12 cellular contexts compared by ENCODE assay signal in the genomic region with DNA sequence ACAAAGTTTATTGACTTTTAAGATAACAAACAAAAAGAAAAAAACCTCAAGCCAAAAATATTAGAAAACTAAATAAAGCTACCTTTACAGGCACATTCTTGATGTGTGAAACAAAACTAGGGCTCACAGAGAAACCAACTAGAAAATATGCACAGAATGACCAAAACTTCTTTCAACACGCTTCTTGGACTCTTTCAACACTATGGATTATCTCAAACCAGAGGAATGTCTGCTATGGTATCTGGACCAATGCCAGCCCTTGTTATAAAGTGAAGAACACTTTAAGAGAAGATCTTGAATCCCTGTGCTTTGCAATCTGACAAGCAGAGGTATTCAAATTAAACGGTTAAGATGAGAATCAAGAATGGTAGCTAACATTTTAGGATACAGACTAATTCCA.
A peak's percentile ranks its signal among the peaks of the same experiment; 100 is the strongest.
DNase-seq lines count a peak whose midpoint lies in the region; ATAC-seq and TF ChIP-seq lines count a peak whose summit lies in the region.
"Had no signal": no experiment of that assay in that cellular context is flagged by ENCODE, and none has a peak within 500 bp of the region (broad histone marks: within the 10 kb centered on the region; RNA-seq: fewer than 3 reads in every experiment).

No MANE protein-coding gene starts in this region.

- intact Hi-C loops in MCF 10A (cut with micrococcal nuclease) (no loop called here), breast epithelium (cut with DNase I; ENCODE audit: low total_unique reads) (no loop called here), upper lobe of right lung (cut with DNase I) (no loop called here)

- H3K4me3 ChIP-seq in breast epithelium (no peak overlapping the region), SK-N-SH (ENCODE audit: low read depth in 2 of 2, low read length in 1 of 2) (no peak overlapping the region), upper lobe of right lung (no peak overlapping the region)
- H3K4me3 ChIP-seq: psoas muscle had no signal

- H3F3A ChIP-seq in SK-N-SH (replicated peaks; ENCODE audit: insufficient read depth): no peaks in the 10 kb centered on the region

- TF ChIP-seq RAD21 in SK-N-SH (IDR thresholded peaks at IDR 0.05; ENCODE audit: low read length): no peak

- peak overlapping the region; percentile 17; the same call in 1 of the 2 replicates for H3K4me2 ChIP-seq in SK-N-SH

- peak; percentile 92 for DNase-seq in MCF 10A (ENCODE audit: unreplicated experiment)
- DNase-seq in breast epithelium (ENCODE audit: low spot score in 2 of 2): no peak
- no peak for DNase-seq in SK-N-SH
- peak; percentile 67 for DNase-seq in glomerular endothelial cell (ENCODE audit: extremely low read depth, low read depth, low spot score)
- no peak for DNase-seq in upper lobe of right lung
- no peak for DNase-seq in D341Med (ENCODE audit: low spot score)
- DNase-seq in middle frontal gyrus (ENCODE audit: extremely low spot score, low spot score): no peak
- DNase-seq: C1 segment of cervical spinal cord, NCI-H2081, psoas muscle had no signal

- peak overlapping the region; percentile 46 for H3K4me3 Mint-ChIP-seq in MCF 10A (ENCODE audit: unreplicated experiment)
- H3K4me3 Mint-ChIP-seq: stimulated activated naive CD8-positive, alpha-beta T cell treated with anti-CD3 and anti-CD28 coated beads, Interleukin-15, Interleukin-2, amounts not matched to agents 100 ng/mL and 50 ng/mL, for 24 hours had no signal

- BruUV-seq in MCF 10A (replicated peaks; lab: Mats Ljungman, UMichigan): no TSS peak

- H4K20me1 ChIP-seq in SK-N-SH (ENCODE audit: insufficient read depth): no peaks in the 10 kb centered on the region

- POLR2A ChIA-PET in MCF 10A (lab: Yijun Ruan, JAX): interaction anchor here (0.6 to 2.8 kb wide), 8 partner anchors 16 to 1172 kb away, joined by 3 to 8 read pairs (median 3); a partner anchor contains a TSS
- POLR2A ChIA-PET in SK-N-SH (lab: Yijun Ruan, JAX): no interaction called here

- TF ChIP-seq CTCF in MCF 10A (IDR thresholded peaks at IDR 0.05; ENCODE audit: unreplicated experiment) (no peak), breast epithelium (IDR thresholded peaks at IDR 0.05) (no peak), SK-N-SH (IDR thresholded peaks at IDR 0.05) (no peak), upper lobe of right lung (IDR thresholded peaks at IDR 0.05) (no peak)

- no peaks in the 10 kb centered on the region for H3K9me3 ChIP-seq in breast epithelium
- H3K9me3 ChIP-seq in SK-N-SH: no peaks in the 10 kb centered on the region
- H3K9me3 ChIP-seq in upper lobe of right lung: no peaks in the 10 kb centered on the region
- H3K9me3 ChIP-seq: psoas muscle had no signal

- H3K79me2 ChIP-seq in SK-N-SH (ENCODE audit: insufficient read depth): no peaks in the 10 kb centered on the region

- H3K27ac ChIP-seq in breast epithelium: no peak overlapping the region
- H3K27ac ChIP-seq in SK-N-SH (ENCODE audit: low read depth in 2 of 2, low read length in 1 of 2): peak overlapping the region in 1 of 2 experiments; percentile 29; a peak in 3 of 4 replicates
- no peak overlapping the region for H3K27ac ChIP-seq in upper lobe of right lung
- H3K27ac ChIP-seq: psoas muscle had no signal

- H3K36me3 ChIP-seq in breast epithelium (no peaks in the 10 kb centered on the region), SK-N-SH (replicated peaks in 1 of 2; ENCODE audit: control insufficient read depth in 1 of 2, insufficient read depth in 2 of 2, low read length in 1 of 2) (no peaks in the 10 kb centered on the region), upper lobe of right lung (no peaks in the 10 kb centered on the region)

- peaks cover 14% of the 10 kb centered on the region for H3K4me1 Mint-ChIP-seq in MCF 10A (ENCODE audit: insufficient read depth, unreplicated experiment)

- H3K27me3 ChIP-seq in breast epithelium: no peaks in the 10 kb centered on the region
- no peaks in the 10 kb centered on the region for H3K27me3 ChIP-seq in SK-N-SH (ENCODE audit: insufficient read depth)
- H3K27me3 ChIP-seq in upper lobe of right lung: no peaks in the 10 kb centered on the region

- WGBS in SK-N-SH (ENCODE audit: low lambda C conversion rate): 6% methylated on average over 2 of the region's 2 CpGs

- H3K4me1 ChIP-seq in breast epithelium (no peaks in the 10 kb centered on the region), SK-N-SH (ENCODE audit: control insufficient read depth in 1 of 2, insufficient read depth in 2 of 2, low read depth in 1 of 2, low read length in 1 of 2) (peaks cover 3 to 29% of the 10 kb centered on the region in 2 experiments; a peak in 3 of 4 replicates), upper lobe of right lung (no peaks in the 10 kb centered on the region)
- H3K4me1 ChIP-seq: psoas muscle had no signal

- TF ChIP-seq EP300 in SK-N-SH (IDR thresholded peaks at IDR 0.05; ENCODE audit: borderline replicate concordance in 1 of 2, low read depth in 1 of 2, low read length in 1 of 2): no peak

- peaks cover 4% of the 10 kb centered on the region for H3K36me3 Mint-ChIP-seq in MCF 10A (ENCODE audit: insufficient read depth, unreplicated experiment)

- peak overlapping the region; percentile 70 for H3K27ac Mint-ChIP-seq in MCF 10A (ENCODE audit: low read depth, unreplicated experiment)
- H3K27ac Mint-ChIP-seq: stimulated activated naive CD8-positive, alpha-beta T cell treated with anti-CD3 and anti-CD28 coated beads, Interleukin-15, Interleukin-2, amounts not matched to agents 100 ng/mL and 50 ng/mL, for 24 hours had no signal

- TF ChIP-seq POLR2A in breast epithelium (IDR thresholded peaks at IDR 0.05): no peak

- no peak overlapping the region for H3K9ac ChIP-seq in SK-N-SH

- no peaks in the 10 kb centered on the region for H3K9me2 ChIP-seq in SK-N-SH

- no peak overlapping the region for H2AFZ ChIP-seq in SK-N-SH (ENCODE audit: low read depth)

- H3K27me3 Mint-ChIP-seq in MCF 10A (ENCODE audit: insufficient read depth, unreplicated experiment): no peaks in the 10 kb centered on the region
- H3K27me3 Mint-ChIP-seq: stimulated activated naive CD8-positive, alpha-beta T cell treated with anti-CD3 and anti-CD28 coated beads, Interleukin-15, Interleukin-2, amounts not matched to agents 100 ng/mL and 50 ng/mL, for 24 hours had no signal

- no peaks in the 10 kb centered on the region for H3K9me3 Mint-ChIP-seq in MCF 10A (ENCODE audit: unreplicated experiment)
- H3K9me3 Mint-ChIP-seq: stimulated activated naive CD8-positive, alpha-beta T cell treated with anti-CD3 and anti-CD28 coated beads, Interleukin-15, Interleukin-2, amounts not matched to agents 100 ng/mL and 50 ng/mL, for 24 hours had no signal

- CTCF ChIA-PET in MCF 10A (lab: Yijun Ruan, JAX): interaction anchor here (0.5 to 0.8 kb wide), 2 partner anchors 62 to 254 kb away, joined by 4 to 6 read pairs; no protein-coding TSS in a partner anchor
- CTCF ChIA-PET in SK-N-SH (lab: Yijun Ruan, JAX): interaction anchor here (1.0 kb wide), 1 partner anchor 13 kb away, joined by 4 read pairs; no protein-coding TSS in a partner anchor

- ATAC-seq in upper lobe of right lung: peak; percentile 67
- ATAC-seq in GM19463 (IDR thresholded peaks at IDR 0.05; ENCODE audit: unreplicated experiment): no peak
- ATAC-seq: psoas muscle had no signal

TF ChIP-seq in SK-N-SH, 30 proteins besides CTCF, POLR2A, EP300 and RAD21:
- peak; percentile 63 for TF ChIP-seq TCF12 (IDR thresholded peaks at IDR 0.05)
- TF ChIP-seq TEAD4 (IDR thresholded peaks at IDR 0.05; ENCODE audit: borderline replicate concordance, insufficient read depth): peak; percentile 59; the same call in 1 of the 2 replicates
- peak; percentile 44 for TF ChIP-seq JUND (IDR thresholded peaks at IDR 0.05)
- TF ChIP-seq, protein P1, sequence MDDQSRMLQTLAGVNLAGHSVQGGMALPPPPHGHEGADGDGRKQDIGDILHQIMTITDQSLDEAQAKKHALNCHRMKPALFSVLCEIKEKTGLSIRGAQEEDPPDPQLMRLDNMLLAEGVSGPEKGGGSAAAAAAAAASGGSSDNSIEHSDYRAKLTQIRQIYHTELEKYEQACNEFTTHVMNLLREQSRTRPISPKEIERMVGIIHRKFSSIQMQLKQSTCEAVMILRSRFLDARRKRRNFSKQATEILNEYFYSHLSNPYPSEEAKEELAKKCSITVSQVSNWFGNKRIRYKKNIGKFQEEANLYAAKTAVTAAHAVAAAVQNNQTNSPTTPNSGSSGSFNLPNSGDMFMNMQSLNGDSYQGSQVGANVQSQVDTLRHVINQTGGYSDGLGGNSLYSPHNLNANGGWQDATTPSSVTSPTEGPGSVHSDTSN (IDR thresholded peaks at IDR 0.05): peak; percentile 59
- TF ChIP-seq SIN3A (IDR thresholded peaks at IDR 0.05; ENCODE audit: borderline replicate concordance, low read depth, low read length): no peak
- TF ChIP-seq POLR2AphosphoS5 (IDR thresholded peaks at IDR 0.05; ENCODE audit: low read depth, low read length): peak; percentile 29; the same call in 1 of the 2 replicates
- TF ChIP-seq, protein P2, sequence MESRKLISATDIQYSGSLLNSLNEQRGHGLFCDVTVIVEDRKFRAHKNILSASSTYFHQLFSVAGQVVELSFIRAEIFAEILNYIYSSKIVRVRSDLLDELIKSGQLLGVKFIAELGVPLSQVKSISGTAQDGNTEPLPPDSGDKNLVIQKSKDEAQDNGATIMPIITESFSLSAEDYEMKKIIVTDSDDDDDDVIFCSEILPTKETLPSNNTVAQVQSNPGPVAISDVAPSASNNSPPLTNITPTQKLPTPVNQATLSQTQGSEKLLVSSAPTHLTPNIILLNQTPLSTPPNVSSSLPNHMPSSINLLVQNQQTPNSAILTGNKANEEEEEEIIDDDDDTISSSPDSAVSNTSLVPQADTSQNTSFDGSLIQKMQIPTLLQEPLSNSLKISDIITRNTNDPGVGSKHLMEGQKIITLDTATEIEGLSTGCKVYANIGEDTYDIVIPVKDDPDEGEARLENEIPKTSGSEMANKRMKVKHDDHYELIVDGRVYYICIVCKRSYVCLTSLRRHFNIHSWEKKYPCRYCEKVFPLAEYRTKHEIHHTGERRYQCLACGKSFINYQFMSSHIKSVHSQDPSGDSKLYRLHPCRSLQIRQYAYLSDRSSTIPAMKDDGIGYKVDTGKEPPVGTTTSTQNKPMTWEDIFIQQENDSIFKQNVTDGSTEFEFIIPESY (IDR thresholded peaks at IDR 0.05; ENCODE audit: borderline replicate concordance, low read depth): no peak
- TF ChIP-seq NFIC (IDR thresholded peaks at IDR 0.05; ENCODE audit: borderline replicate concordance): peak; percentile 89

Comparison
In these comparisons a context has a peak if more than half of its experiments do, and no peak if none do; other contexts are left out.
1. DNase-seq: peak in MCF 10A (single experiment) and glomerular endothelial cell (single experiment); none in breast epithelium (0 of 2), SK-N-SH (single experiment), upper lobe of right lung (single experiment), D341Med (single experiment) and middle frontal gyrus (single experiment).